In the genomic region with DNA sequence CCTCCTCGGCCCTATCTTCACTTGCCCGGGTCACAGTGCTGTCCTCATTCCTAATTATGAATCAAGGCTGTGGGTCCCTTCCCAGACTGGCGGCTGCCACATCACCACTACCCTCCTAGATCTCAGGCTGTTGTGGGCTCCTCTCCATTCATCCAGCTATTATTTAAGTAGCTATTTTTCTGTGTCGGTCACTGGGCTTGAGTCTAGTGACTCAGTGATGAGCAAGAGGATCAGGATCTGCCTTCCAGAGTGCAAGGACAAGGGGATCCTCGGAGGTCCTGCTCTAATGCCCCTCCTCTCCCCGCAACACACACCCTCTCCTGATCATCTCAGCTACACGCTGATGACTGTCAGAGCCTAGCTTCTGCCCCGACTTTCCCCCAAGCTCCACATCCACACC, we compare ENCODE assay signal across 12 cellular contexts. TPM values are rescaled to one million over a fixed set of nuclear protein-coding genes. Genes with fewer than 3 reads are reported as not detected.
DNase-seq lines count a peak whose midpoint lies in the region; ATAC-seq and TF ChIP-seq lines count a peak whose summit lies in the region.
"Had no signal": no experiment of that assay in that cellular context is flagged by ENCODE, and none has a peak within 500 bp of the region (broad histone marks: within the 10 kb centered on the region; RNA-seq: fewer than 3 reads in every experiment).

No MANE protein-coding gene starts in this region.

- peaks cover 5% of the 10 kb centered on the region for H3K4me1 ChIP-seq in Panc1 (ENCODE audit: control insufficient read depth, insufficient read depth, low read length)

- DNase-seq in Caki2 (ENCODE audit: low read depth) (peak; percentile 24), Panc1 (ENCODE audit: low read depth, low spot score) (no peak), non-pigmented ciliary epithelial cell (ENCODE audit: low read depth) (peak; percentile 72), T-cell (no peak), putamen (ENCODE audit: low spot score) (no peak)
- DNase-seq: mammary epithelial cell, NCI-H1694 treated with DMSO at 0.1 percent for 48 hours had no signal

- CTCF ChIA-PET in Panc1 (lab: Charles Lee) (interaction anchor here (0.7 kb wide), 1 partner anchor 71 kb away, joined by 9 read pairs; no protein-coding TSS in a partner anchor), T-cell (lab: Charles Lee) (interaction anchor here in 1 of 2 donors (0.6 to 1.2 kb wide), 3 partner anchors 50 to 381 kb away, joined by 3 to 4 read pairs (median 3); no protein-coding TSS in a partner anchor)

- H3K27ac Mint-ChIP-seq in T-cell: no peak overlapping the region
- H3K27ac Mint-ChIP-seq: CD14-positive monocyte had no signal

- intact Hi-C loops in Panc1 (cut with micrococcal nuclease; ENCODE audit: unreplicated experiment): no loop called here

- in situ Hi-C loops in Caki2 (cut with HindIII; ENCODE audit: low pct_unique_long_range_greater_than_20kb, low sequenced_read_pairs): no loop called here
- in situ Hi-C loops in Panc1 (cut with HindIII; ENCODE audit: low pct_unique_long_range_greater_than_20kb, low sequenced_read_pairs): no loop called here

- POLR2A ChIA-PET in Panc1 (lab: Charles Lee): no interaction called here
- POLR2A ChIA-PET in T-cell (lab: Charles Lee): no interaction called here

- no peak overlapping the region for H3K4me3 Mint-ChIP-seq in T-cell
- H3K4me3 Mint-ChIP-seq: CD14-positive monocyte had no signal

- no TSS peak for BruUV-seq in Panc1 (replicated peaks; lab: Mats Ljungman, UMichigan)

- H3K9me3 Mint-ChIP-seq in T-cell: no peaks in the 10 kb centered on the region
- H3K9me3 Mint-ChIP-seq: CD14-positive monocyte had no signal

- H3K36me3 Mint-ChIP-seq in T-cell: no peaks in the 10 kb centered on the region
- H3K36me3 Mint-ChIP-seq: CD14-positive monocyte had no signal

- peak; percentile 15; the same call in 1 of the 2 replicates for ATAC-seq in Panc1
- ATAC-seq in T-cell (replicated peaks in 1 of 4): no peak
- ATAC-seq in HG03432 (IDR thresholded peaks at IDR 0.05; ENCODE audit: unreplicated experiment): no peak
- ATAC-seq in HG03175 (IDR thresholded peaks at IDR 0.05; ENCODE audit: unreplicated experiment): no peak

- H3K4me1 Mint-ChIP-seq in T-cell: peaks cover 6 to 8% (median 8%) of the 10 kb centered on the region in 3 donors

- no peaks in the 10 kb centered on the region for H3K36me3 ChIP-seq in Panc1 (ENCODE audit: control insufficient read depth, insufficient read depth, low read length)

- H3K27me3 ChIP-seq in Panc1 (ENCODE audit: control insufficient read depth, insufficient read depth, low read length): no peaks in the 10 kb centered on the region

- no peak for TF ChIP-seq CTCF in Panc1 (IDR thresholded peaks at IDR 0.05)

- H3K27ac ChIP-seq in Panc1 (ENCODE audit: low read length): no peak overlapping the region
- peak overlapping the region; percentile 60 for H3K27ac ChIP-seq in cingulate gyrus (ENCODE audit: low read depth, low read length)

- no peaks in the 10 kb centered on the region for H3K9me3 ChIP-seq in Panc1 (ENCODE audit: control insufficient read depth, insufficient read depth, low read depth, low read length)

- H3K4me3 ChIP-seq in Panc1 (ENCODE audit: low read depth in 2 of 2, low read length in 2 of 2): no peak overlapping the region

- H3K27me3 Mint-ChIP-seq in T-cell: peaks cover 0 to 4% of the 10 kb centered on the region in 2 donors

RNA-seq across cellular contexts. Expression of a gene that starts 34.1 kb away (rescaled TPM):
- not detected in 2 replicates for total RNA-seq in Caki2 (2014; rRNA removed; shearing (Covaris generic); ENCODE audit: low replicate concordance)
- total RNA-seq in Panc1 (2021; ENCODE audit: unreplicated experiment) (not detected), T-cell (under 1 TPM in 3 of 5 donors, not detected in 2; 0.25 to 0.35 (median 0.35) TPM)
- polyA plus RNA-seq in Panc1 (2012; ENCODE audit: insufficient read length): not detected
- total RNA-seq: G401, mammary epithelial cell had no signal
- polyA plus RNA-seq: CD14-positive monocyte, mammary epithelial cell had no signal

Comparison
In these comparisons a context has a peak if more than half of its experiments do, and no peak if none do; other contexts are left out.
1. DNase-seq: peak in Caki2 (single experiment) and non-pigmented ciliary epithelial cell (single experiment); none in Panc1 (single experiment), T-cell (0 of 34) and putamen (single experiment).